ENCODE assay signal across 8 cellular contexts in the genomic region with DNA sequence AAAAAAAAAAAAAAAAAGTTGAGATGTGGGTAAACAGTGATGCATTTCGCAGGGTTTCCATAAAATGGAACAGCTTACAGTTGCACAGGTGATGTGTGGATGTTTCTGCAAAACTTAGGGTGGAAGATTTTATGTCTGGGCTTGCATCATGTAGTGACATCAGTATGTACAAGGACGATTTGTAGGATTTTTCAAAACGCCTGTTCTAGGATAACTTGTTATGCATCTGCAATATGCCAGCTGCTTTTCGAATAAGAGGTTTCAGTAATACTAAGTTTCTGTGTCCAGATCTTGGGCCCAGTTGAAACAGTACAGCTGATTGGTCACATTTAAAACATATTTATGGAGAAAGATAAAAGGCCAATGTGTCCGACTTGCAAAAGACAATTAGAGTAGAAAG. TPM values are rescaled to one million over a fixed set of nuclear protein-coding genes. Genes with fewer than 3 reads are reported as not detected.
DNase-seq lines count a peak whose midpoint lies in the region; ATAC-seq and TF ChIP-seq lines count a peak whose summit lies in the region.

No MANE protein-coding gene starts in this region.

- no peaks in the 10 kb centered on the region for H3K9me2 ChIP-seq in GM23338 (ENCODE audit: insufficient read depth)

- H4K20me1 ChIP-seq in GM23338 (replicated peaks; ENCODE audit: insufficient read depth) (peaks cover 10% of the 10 kb centered on the region), smooth muscle cell (ENCODE audit: low read depth) (peaks cover 12% of the 10 kb centered on the region)

- H3K36me3 ChIP-seq in GM23338 (ENCODE audit: insufficient read depth) (no peaks in the 10 kb centered on the region), WERI-Rb-1 (peaks cover 3% of the 10 kb centered on the region; the same call in 1 of the 2 replicates), smooth muscle cell (ENCODE audit: low read depth) (no peaks in the 10 kb centered on the region), aorta (ENCODE audit: control insufficient read depth in 1 of 2, insufficient read depth in 2 of 2, low read length in 1 of 2) (no peaks in the 10 kb centered on the region)

- intact Hi-C loops in aorta (cut with DNase I), result loop anchor here in 1 of 2 donors (5.0 kb wide), 1 partner anchor 56 kb away; no protein-coding TSS in a partner anchor

- peaks cover 2% of the 10 kb centered on the region for H3K27me3 Mint-ChIP-seq in GM23338 (ENCODE audit: insufficient read depth, low read depth, poor library complexity)
- H3K27me3 Mint-ChIP-seq in glutamatergic neuron (ENCODE audit: unreplicated experiment), result peaks cover 4% of the 10 kb centered on the region

- H3K9me3 Mint-ChIP-seq in GM23338 (no peaks in the 10 kb centered on the region), glutamatergic neuron (ENCODE audit: unreplicated experiment) (peaks cover 6% of the 10 kb centered on the region)

- ATAC-seq in GM23338 (no peak), HG03097 (IDR thresholded peaks at IDR 0.05; ENCODE audit: low FRiP score, unreplicated experiment) (no peak), aorta (ENCODE audit: low FRiP score) (no peak)

- H3K27ac Mint-ChIP-seq in GM23338 (peak overlapping the region; percentile 92), glutamatergic neuron (ENCODE audit: unreplicated experiment) (peak overlapping the region; percentile 90)

- no peaks in the 10 kb centered on the region for H3K27me3 ChIP-seq in AG04450 (ENCODE audit: control insufficient read depth, insufficient read depth, low read length)
- H3K27me3 ChIP-seq in GM23338 (ENCODE audit: insufficient read depth), result no peaks in the 10 kb centered on the region
- H3K27me3 ChIP-seq in WERI-Rb-1 (ENCODE audit: insufficient read depth, low read depth, severe bottlenecking), result no peaks in the 10 kb centered on the region
- no peaks in the 10 kb centered on the region for H3K27me3 ChIP-seq in smooth muscle cell (ENCODE audit: low read depth)
- no peaks in the 10 kb centered on the region for H3K27me3 ChIP-seq in aorta (ENCODE audit: control insufficient read depth in 1 of 2, insufficient read depth in 2 of 2, low read length in 1 of 2)

- H3K4me3 Mint-ChIP-seq in GM23338 (peak overlapping the region; percentile 89), glutamatergic neuron (ENCODE audit: unreplicated experiment) (peak overlapping the region; percentile 98)

- peaks cover 34% of the 10 kb centered on the region for H3K4me1 ChIP-seq in GM23338 (ENCODE audit: insufficient read depth)
- H3K4me1 ChIP-seq in smooth muscle cell (ENCODE audit: low read depth), result peaks cover 28% of the 10 kb centered on the region
- peaks cover 0 to 6% of the 10 kb centered on the region in 2 donors for H3K4me1 ChIP-seq in aorta (ENCODE audit: control insufficient read depth in 1 of 2, insufficient read depth in 2 of 2, low read length in 2 of 2)

- 3% methylated on average over 5 of the region's 5 CpGs for WGBS in smooth muscle cell (ENCODE audit: low lambda C conversion rate)
- WGBS in aorta, 2 donors, result 5 to 8% methylated on average over 5 of the region's 5 CpGs

- H3K27ac ChIP-seq in AG04450 (ENCODE audit: low read depth, low read length) (no peak overlapping the region), GM23338 (ENCODE audit: low read depth) (peak overlapping the region; percentile 98), WERI-Rb-1 (no peak overlapping the region; the same call in 1 of the 2 replicates), smooth muscle cell (ENCODE audit: low read depth) (peak overlapping the region; percentile 50), aorta (ENCODE audit: low read depth in 1 of 2, low read length in 2 of 2) (no peak overlapping the region)

- peak overlapping the region; percentile 87 for H3K4me3 ChIP-seq in AG04450 (ENCODE audit: low read depth, low read length)
- H3K4me3 ChIP-seq in GM23338, result peak overlapping the region; percentile 83
- H3K4me3 ChIP-seq in WERI-Rb-1 (ENCODE audit: low read depth, low read length), result peak overlapping the region; percentile 99
- H3K4me3 ChIP-seq in smooth muscle cell, result peak overlapping the region; percentile 94
- H3K4me3 ChIP-seq in aorta (ENCODE audit: low read length in 2 of 2), result peak overlapping the region in 1 of 2 donors; percentile 95

- H3F3A ChIP-seq in GM23338 (replicated peaks; ENCODE audit: low read depth), result no peaks in the 10 kb centered on the region
- peaks cover 7% of the 10 kb centered on the region for H3F3A ChIP-seq in smooth muscle cell (ENCODE audit: low read depth)

- peaks cover 37% of the 10 kb centered on the region for H3K4me1 Mint-ChIP-seq in GM23338
- H3K4me1 Mint-ChIP-seq in glutamatergic neuron (ENCODE audit: low read depth, unreplicated experiment), result peaks cover 32% of the 10 kb centered on the region

- no peak for DNase-seq in AG04450 (ENCODE audit: low read depth, low spot score)
- no peak for DNase-seq in GM23338 (ENCODE audit: low spot score)
- no peak for DNase-seq in WERI-Rb-1
- no peak for DNase-seq in glutamatergic neuron
- DNase-seq in smooth muscle cell (lab: John Stamatoyannopoulos, UW; ENCODE audit: unreplicated experiment), result no peak
- no peak for DNase-seq in aorta
- DNase-seq in NCI-H187 (lab: John Stamatoyannopoulos, UW), result no peak

- POLR2A ChIA-PET in AG04450 (lab: Yijun Ruan, JAX), result interaction anchor here (0.6 to 0.7 kb wide), 3 partner anchors 68 to 374 kb away, joined by 3 to 4 read pairs (median 3); no protein-coding TSS in a partner anchor

- no peaks in the 10 kb centered on the region for H3K36me3 Mint-ChIP-seq in GM23338 (ENCODE audit: low read depth)
- no peaks in the 10 kb centered on the region for H3K36me3 Mint-ChIP-seq in glutamatergic neuron (ENCODE audit: unreplicated experiment)

- peak overlapping the region; percentile 87 for H3K9ac ChIP-seq in smooth muscle cell (ENCODE audit: low read depth)

- peak overlapping the region; percentile 82 for H3K4me2 ChIP-seq in GM23338
- H3K4me2 ChIP-seq in smooth muscle cell, result peak overlapping the region; percentile 98

- TF ChIP-seq CTCF in AG04450 (IDR thresholded peaks at IDR 0.05; ENCODE audit: low read depth, low read length) (no peak), GM23338 (conservative IDR thresholded peaks at IDR 0.05; ENCODE audit: low read depth in 2 of 2) (no peak), WERI-Rb-1 (IDR thresholded peaks at IDR 0.05; ENCODE audit: low read depth, low read length) (no peak), glutamatergic neuron (IDR thresholded peaks at IDR 0.05; ENCODE audit: partially characterized antibody, unreplicated experiment) (no peak), smooth muscle cell (IDR thresholded peaks at IDR 0.05; ENCODE audit: borderline replicate concordance, insufficient read depth, poor library complexity, severe bottlenecking) (no peak)

- no peaks in the 10 kb centered on the region for H3K9me3 ChIP-seq in AG04450 (ENCODE audit: control insufficient read depth, insufficient read depth, low read length)
- H3K9me3 ChIP-seq in WERI-Rb-1 (ENCODE audit: severe bottlenecking), result no peaks in the 10 kb centered on the region
- no peaks in the 10 kb centered on the region for H3K9me3 ChIP-seq in smooth muscle cell (replicated peaks; ENCODE audit: low read depth)
- H3K9me3 ChIP-seq in aorta (ENCODE audit: control insufficient read depth, low read length), result no peaks in the 10 kb centered on the region

- H2AFZ ChIP-seq in GM23338 (no peak overlapping the region), smooth muscle cell (ENCODE audit: low read depth) (peak overlapping the region; percentile 100)

- CTCF ChIA-PET in AG04450 (lab: Charles Lee), result interaction anchor here (0.5 to 1.2 kb wide), 4 partner anchors 65 to 1575 kb away, joined by 3 to 8 read pairs (median 4); no protein-coding TSS in a partner anchor

- peaks cover 56% of the 10 kb centered on the region for H3K79me2 ChIP-seq in GM23338 (replicated peaks; ENCODE audit: insufficient read depth)
- H3K79me2 ChIP-seq in smooth muscle cell (ENCODE audit: low read depth), result peaks cover 50% of the 10 kb centered on the region

TF ChIP-seq in GM23338, 12 proteins besides CTCF, POLR2A, EP300 and RAD21:
- TF ChIP-seq EZH2 (IDR thresholded peaks at IDR 0.05; ENCODE audit: low read depth, unreplicated experiment) (no peak), ZNF331 (CRISPR knock-in tag; IDR thresholded peaks at IDR 0.05; ENCODE audit: low read depth) (no peak), JUNB (IDR thresholded peaks at IDR 0.05; ENCODE audit: unreplicated experiment) (no peak), POLR2AphosphoS5 (IDR thresholded peaks at IDR 0.05; ENCODE audit: low read depth) (no peak)
TF ChIP-seq in GM23338: peak in this region for 0.

RNA-seq across cellular contexts. Expression of gene PTPN4, which starts 1.2 kb away (rescaled TPM):
- polyA plus RNA-seq in AG04450 (2011; rRNA removed) (16.5 and 19.6 TPM in 2 replicates), GM23338 (2016; fragmentation: Nextera tagmentation; extraction: Ambion mirVana) (25.1 and 41.6 TPM in 2 replicates), smooth muscle cell (7.2 and 9.7 TPM in 2 replicates), aorta (1 to 10 TPM; 2.1 to 2.7 TPM)
- 28.7 and 60.1 TPM in 2 replicates for polyA minus RNA-seq in AG04450 (2011; rRNA and poly(A)+ RNA removed)
- total RNA-seq in GM23338 (2014; rRNA removed; shearing (Covaris generic)), result 89.4 and 90.4 TPM in 2 replicates
- total RNA-seq in glutamatergic neuron (ENCODE audit: unreplicated experiment) (91.7 TPM), smooth muscle cell (26.2 and 28.3 TPM in 2 replicates), aorta (10 to 100 TPM; 20.4 to 39.0 TPM)

Comparison
In these comparisons a context has a peak if more than half of its experiments do, and no peak if none do; other contexts are left out.
1. H3K27ac ChIP-seq: peak in GM23338 (single experiment) and smooth muscle cell (single experiment); none in AG04450 (single experiment), WERI-Rb-1 (single experiment) and aorta (0 of 2).